27 cellular contexts compared by ENCODE assay signal in the genomic region with DNA sequence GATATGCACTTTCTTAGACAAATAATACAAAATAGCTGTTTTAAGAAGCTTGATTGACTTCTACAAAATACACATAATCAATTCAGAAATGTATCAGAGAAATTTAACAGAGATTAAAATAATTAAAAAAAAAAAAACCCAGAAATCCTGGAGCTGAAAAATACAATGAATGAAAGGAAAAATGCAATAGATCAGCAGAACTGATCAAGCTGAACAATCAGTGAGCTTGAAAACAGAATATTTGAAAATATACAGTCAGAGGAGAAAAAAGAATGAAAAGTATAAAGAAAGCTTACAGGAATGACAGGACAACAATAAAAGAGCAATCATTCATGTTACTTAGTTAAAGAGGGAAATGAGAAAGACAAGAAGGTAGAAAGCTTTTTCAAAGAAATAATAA. TPM values are rescaled to one million over a fixed set of nuclear protein-coding genes. Genes with fewer than 3 reads are reported as not detected.
"Had no signal": no experiment of that assay in that cellular context is flagged by ENCODE, and none has a peak within 500 bp of the region (broad histone marks: within the 10 kb centered on the region; RNA-seq: fewer than 3 reads in every experiment).

No MANE protein-coding gene starts in this region.

- ATAC-seq: esophagus mucosa; gastrocnemius medialis; heart right ventricle; left cardiac atrium; left lung; left ventricle myocardium superior; lower lobe of right lung; mucosa of descending colon; naive thymus-derived CD8-positive, alpha-beta T cell had no signal

- H3K27ac ChIP-seq: coronary artery, dorsolateral prefrontal cortex, epithelial cell of prostate, esophagus squamous epithelium, gastrocnemius medialis, heart right ventricle, left lung, lower lobe of right lung had no signal

- H3K4me3 ChIP-seq: coronary artery, dorsolateral prefrontal cortex, esophagus squamous epithelium, gastrocnemius medialis, heart right ventricle, left lung, lower lobe of right lung, mucosa of descending colon had no signal

- DNase-seq: dermis blood vessel endothelial cell; dorsolateral prefrontal cortex; effector CD4-positive, alpha-beta T cell; effector memory CD4-positive, alpha-beta T cell; erythroblast; esophagus squamous epithelium; foreskin fibroblast; foreskin melanocyte; gastrocnemius medialis; glutamatergic neuron; head of caudate nucleus; heart right ventricle; hippocampal formation; left cardiac atrium; left lung; left ventricle myocardium superior; lower lobe of right lung; mesenchymal stem cell; mucosa of descending colon; naive B cell; naive thymus-derived CD8-positive, alpha-beta T cell had no signal

- H3K27me3 ChIP-seq: dorsolateral prefrontal cortex, esophagus squamous epithelium, gastrocnemius medialis, heart right ventricle, left lung had no signal

- H3K4me1 ChIP-seq: esophagus squamous epithelium, gastrocnemius medialis, heart right ventricle, left lung, lower lobe of right lung had no signal

- FAIRE-seq: islet of Langerhans, keratinocyte had no signal

- H3K36me3 ChIP-seq: esophagus squamous epithelium, gastrocnemius medialis, heart right ventricle, left lung, lower lobe of right lung had no signal

RNA-seq across cellular contexts. Expression of gene IL33, which starts 41.7 kb away (rescaled TPM):
- total RNA-seq: myocyte; naive thymus-derived CD8-positive, alpha-beta T cell had no signal
- polyA plus RNA-seq: naive thymus-derived CD8-positive, alpha-beta T cell had no signal
